In genomic region chr2:64283641-64284371, GRCh38 we compare ENCODE assay signal across 8 cellular contexts.
DNase-seq lines count a peak whose midpoint lies in the region; ATAC-seq and TF ChIP-seq lines count a peak whose summit lies in the region.
"Had no signal": no experiment of that assay in that cellular context is flagged by ENCODE, and none has a peak within 500 bp of the region (broad histone marks: within the 10 kb centered on the region; RNA-seq: fewer than 3 reads in every experiment).

No MANE protein-coding gene starts in this region.

- H2AFZ ChIP-seq in OCI-LY1 (ENCODE audit: low read length), result peak overlapping the region; percentile 27; the same call in 1 of the 2 replicates
- no peak overlapping the region for H2AFZ ChIP-seq in neural progenitor cell (replicated peaks)

- DNase-seq in kidney glomerular epithelial cell (lab: John Stamatoyannopoulos, UW), result peak; percentile 59
- no peak for DNase-seq in NCI-H1694 (lab: John Stamatoyannopoulos, UW)
- no peak for DNase-seq in neural progenitor cell (ENCODE audit: low spot score)
- DNase-seq in NCI-H345 (lab: John Stamatoyannopoulos, UW), result no peak
- DNase-seq: gastrocnemius medialis had no signal

- no peaks in the 10 kb centered on the region for H3K9me2 ChIP-seq in OCI-LY1 (ENCODE audit: low read depth, low read length)

- H3K27ac ChIP-seq in OCI-LY1 (ENCODE audit: low read depth, low read length, poor library complexity, severe bottlenecking) (peak overlapping the region; percentile 13), neural progenitor cell (no peak overlapping the region)

- peaks cover 22% of the 10 kb centered on the region for H3K4me1 Mint-ChIP-seq in neural progenitor cell

- no peaks in the 10 kb centered on the region for H3K27me3 Mint-ChIP-seq in neural progenitor cell (ENCODE audit: insufficient read depth, low read depth)

- H3K27ac Mint-ChIP-seq in neural progenitor cell, result no peak overlapping the region

- H3K79me2 ChIP-seq in OCI-LY1 (ENCODE audit: insufficient read depth, low read length) (no peaks in the 10 kb centered on the region), neural progenitor cell (ENCODE audit: low read depth) (no peaks in the 10 kb centered on the region)

- no peak overlapping the region for H3K9ac ChIP-seq in OCI-LY1 (ENCODE audit: low read length)
- no peak overlapping the region for H3K9ac ChIP-seq in neural progenitor cell

- H3K36me3 ChIP-seq in OCI-LY1 (ENCODE audit: insufficient read depth, low read length) (no peaks in the 10 kb centered on the region), neural progenitor cell (no peaks in the 10 kb centered on the region)
- H3K36me3 ChIP-seq: gastrocnemius medialis had no signal

- no peak overlapping the region for H3K4me3 Mint-ChIP-seq in neural progenitor cell

- no peaks in the 10 kb centered on the region for H3K9me3 Mint-ChIP-seq in neural progenitor cell

- H3K4me3 ChIP-seq in OCI-LY1 (ENCODE audit: low read depth, low read length, poor library complexity, severe bottlenecking) (peak overlapping the region; percentile 9), neural progenitor cell (no peak overlapping the region)

- H3K27me3 ChIP-seq in OCI-LY1 (ENCODE audit: insufficient read depth, low read length), result no peaks in the 10 kb centered on the region
- H3K27me3 ChIP-seq in neural progenitor cell, result no peaks in the 10 kb centered on the region
- H3K27me3 ChIP-seq: gastrocnemius medialis had no signal

- H3F3A ChIP-seq in OCI-LY1 (ENCODE audit: insufficient read depth, low read length) (no peaks in the 10 kb centered on the region), neural progenitor cell (ENCODE audit: low read depth) (no peaks in the 10 kb centered on the region)

- no peaks in the 10 kb centered on the region for H3K36me3 Mint-ChIP-seq in neural progenitor cell

- no peaks in the 10 kb centered on the region for H3K9me3 ChIP-seq in OCI-LY1 (ENCODE audit: low read length)
- H3K9me3 ChIP-seq in neural progenitor cell (ENCODE audit: low read depth), result no peaks in the 10 kb centered on the region
- H3K9me3 ChIP-seq: gastrocnemius medialis had no signal

- ATAC-seq in GM18519 (IDR thresholded peaks at IDR 0.05; ENCODE audit: low FRiP score, unreplicated experiment), result peak; percentile 65
- peak; percentile 90 for ATAC-seq in GM21786 (IDR thresholded peaks at IDR 0.05; ENCODE audit: unreplicated experiment)

- TF ChIP-seq CTCF in OCI-LY1 (IDR thresholded peaks at IDR 0.05; ENCODE audit: low read length) (no peak), neural progenitor cell (IDR thresholded peaks at IDR 0.05) (no peak)

- H3K4me1 ChIP-seq in OCI-LY1 (ENCODE audit: insufficient read depth, low read length, severe bottlenecking), result peaks cover 22% of the 10 kb centered on the region
- H3K4me1 ChIP-seq in neural progenitor cell, result peaks cover 9% of the 10 kb centered on the region

- peak overlapping the region; percentile 42 for H3K4me2 ChIP-seq in OCI-LY1 (ENCODE audit: low read length)
- no peak overlapping the region for H3K4me2 ChIP-seq in neural progenitor cell

- H4K20me1 ChIP-seq in OCI-LY1 (ENCODE audit: insufficient read depth, low read length) (no peaks in the 10 kb centered on the region), neural progenitor cell (ENCODE audit: low read depth) (no peaks in the 10 kb centered on the region)
